ENCODE assay signal across 11 cellular contexts in the genomic region with DNA sequence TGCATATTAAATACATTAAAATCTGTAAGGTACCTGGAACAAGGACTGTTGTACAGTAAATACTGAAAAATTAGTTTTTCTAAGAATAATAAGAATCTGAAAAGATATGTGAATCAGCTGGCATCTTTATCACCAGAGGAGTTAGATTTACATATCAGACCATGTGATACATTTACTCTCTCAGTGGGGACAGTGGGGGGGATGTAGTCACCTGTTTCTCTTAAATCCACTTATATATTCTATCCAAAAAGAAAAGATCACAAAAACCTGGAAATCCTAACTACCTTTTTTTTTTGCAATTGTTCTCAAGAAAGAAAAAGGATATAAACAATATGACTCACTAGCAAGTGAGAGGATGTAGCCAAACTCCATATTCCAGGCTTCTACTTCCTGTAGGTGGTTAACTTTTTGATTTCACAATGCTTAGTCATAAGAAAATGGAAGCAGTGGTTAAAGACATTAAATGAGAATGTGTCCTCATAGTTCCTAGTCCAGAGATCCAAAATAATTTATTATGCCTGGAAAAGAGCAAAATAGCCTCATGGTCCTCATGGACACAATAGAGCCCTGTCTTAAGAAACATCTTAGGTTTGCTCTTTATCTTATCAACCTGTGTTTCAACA. TPM values are rescaled to one million over a fixed set of nuclear protein-coding genes. Genes with fewer than 3 reads are reported as not detected.
DNase-seq lines count a peak whose midpoint lies in the region; ATAC-seq, FAIRE-seq and TF ChIP-seq lines count a peak whose summit lies in the region.
"Had no signal": no experiment of that assay in that cellular context is flagged by ENCODE, and none has a peak within 500 bp of the region (broad histone marks: within the 10 kb centered on the region; RNA-seq: fewer than 3 reads in every experiment).

No MANE protein-coding gene starts in this region.

- no peak overlapping the region for H3K4me3 ChIP-seq in A673 (ENCODE audit: low read depth, low read length, poor library complexity, severe bottlenecking)
- H3K4me3 ChIP-seq in kidney epithelial cell (ENCODE audit: low read depth, low read length): no peak overlapping the region
- H3K4me3 ChIP-seq in BE2C (ENCODE audit: low read depth, low read length): no peak overlapping the region
- H3K4me3 ChIP-seq: upper lobe of left lung had no signal

- H3K27ac ChIP-seq in A673 (ENCODE audit: low read depth, low read length, poor library complexity, severe bottlenecking): no peak overlapping the region

- ATAC-seq in HG02852 (IDR thresholded peaks at IDR 0.05; ENCODE audit: unreplicated experiment) (no peak), GM19324 (IDR thresholded peaks at IDR 0.05; ENCODE audit: low FRiP score, unreplicated experiment) (no peak)

- no peak for FAIRE-seq in HTR-8/SVneo (lab: Jason Lieb, UNC)
- FAIRE-seq: H1 had no signal

- DNase-seq in A673 (ENCODE audit: low spot score) (peak; percentile 61), HTR-8/SVneo (ENCODE audit: insufficient read length, low spot score) (peak; percentile 70), astrocyte of the hippocampus (ENCODE audit: low read depth, low spot score) (peak; percentile 79), kidney epithelial cell (ENCODE audit: low read depth) (peak; percentile 88), NCI-H2227 treated with DMSO at 0.1 percent for 48 hours (lab: John Stamatoyannopoulos, UW) (no peak), BE2C (no peak)
- DNase-seq: NCI-H748 treated with DMSO at 0.1 percent for 48 hours, upper lobe of left lung had no signal

- H3K9me3 ChIP-seq in A673 (ENCODE audit: low read depth, low read length, poor library complexity, severe bottlenecking) (no peaks in the 10 kb centered on the region), BE2C (no peaks in the 10 kb centered on the region)
- H3K9me3 ChIP-seq: upper lobe of left lung had no signal

- CTCF ChIA-PET in A673 (lab: Charles Lee): no interaction called here

- no peaks in the 10 kb centered on the region for H3K36me3 ChIP-seq in A673 (ENCODE audit: insufficient read depth, low read length, poor library complexity, severe bottlenecking)
- no peaks in the 10 kb centered on the region for H3K36me3 ChIP-seq in kidney epithelial cell (ENCODE audit: control insufficient read depth, insufficient read depth, low read length)
- H3K36me3 ChIP-seq in BE2C: no peaks in the 10 kb centered on the region
- H3K36me3 ChIP-seq: upper lobe of left lung had no signal

- TF ChIP-seq CTCF in A673 (conservative IDR thresholded peaks at IDR 0.05; ENCODE audit: low read depth, low read length) (no peak), kidney epithelial cell (IDR thresholded peaks at IDR 0.05; ENCODE audit: insufficient read depth, low read length, poor library complexity, severe bottlenecking) (no peak), BE2C (IDR thresholded peaks at IDR 0.05; ENCODE audit: low read depth, low read length) (no peak)

- POLR2A ChIA-PET in A673 (lab: Charles Lee; ENCODE audit: low non-redundant PET): no interaction called here

- H3K4me1 ChIP-seq in A673 (ENCODE audit: insufficient read depth, low read length, poor library complexity, severe bottlenecking) (no peaks in the 10 kb centered on the region), BE2C (no peaks in the 10 kb centered on the region; the same call in 1 of the 2 replicates)

- H3K27me3 ChIP-seq in A673 (replicated peaks; ENCODE audit: insufficient read depth, low read depth, low read length, poor library complexity) (no peaks in the 10 kb centered on the region), kidney epithelial cell (ENCODE audit: control insufficient read depth, insufficient read depth, low read length) (no peaks in the 10 kb centered on the region), BE2C (no peaks in the 10 kb centered on the region)
- H3K27me3 ChIP-seq: upper lobe of left lung had no signal

- no TSS peak for BruUV-seq in A673 (replicated peaks; lab: Mats Ljungman, UMichigan)

- intact Hi-C loops in A673 (cut with micrococcal nuclease; ENCODE audit: unreplicated experiment): no loop called here

RNA-seq across cellular contexts. Expression of a gene that starts 22.5 kb away (rescaled TPM):
- total RNA-seq in A673 (2021) (not detected in 2 replicates), kidney epithelial cell (not detected in 2 replicates)
- 0.34 TPM for polyA plus RNA-seq in BE2C (2012; ENCODE audit: insufficient read depth, insufficient read length, low read depth)
- total RNA-seq: H1 had no signal
- polyA plus RNA-seq: H1 had no signal

Comparison
In these comparisons a context has a peak if more than half of its experiments do, and no peak if none do; other contexts are left out.
1. DNase-seq: peak in A673 (single experiment), HTR-8/SVneo (single experiment), astrocyte of the hippocampus (single experiment) and kidney epithelial cell (single experiment); none in NCI-H2227 treated with DMSO at 0.1 percent for 48 hours (single experiment) and BE2C (single experiment).